ENCODE assay signal across 13 cellular contexts in the genomic region with DNA sequence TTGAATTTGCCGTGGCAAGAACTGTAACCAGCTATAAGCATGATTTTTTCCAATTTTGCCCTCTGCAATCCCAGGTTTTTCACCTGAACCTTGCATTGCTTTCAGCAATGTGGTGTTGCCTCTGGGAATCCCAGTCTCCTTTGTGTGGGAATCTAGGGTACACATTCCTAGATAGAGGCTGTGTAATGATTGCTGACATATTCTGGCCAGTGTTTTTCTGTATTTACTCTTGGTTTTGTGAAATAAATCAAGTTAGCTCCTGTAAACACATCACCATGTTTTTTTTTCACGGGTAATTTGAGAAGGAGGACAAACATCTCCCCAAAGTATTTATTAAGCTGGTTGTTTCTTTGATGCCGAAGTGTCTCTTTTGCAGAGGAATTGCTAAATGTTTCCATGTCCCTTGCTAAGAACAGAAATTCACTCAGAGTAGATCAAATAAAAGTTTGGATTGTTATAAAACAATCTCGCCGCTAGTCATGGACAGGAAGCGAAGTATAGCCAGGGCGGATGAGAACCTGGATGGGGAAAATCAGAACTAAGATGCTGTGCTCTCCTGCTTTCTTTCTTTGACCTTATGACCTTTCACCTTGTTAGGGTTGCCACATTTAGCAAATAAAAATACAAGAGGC. TPM values are rescaled to one million over a fixed set of nuclear protein-coding genes. Genes with fewer than 3 reads are reported as not detected.
DNase-seq lines count a peak whose midpoint lies in the region; ATAC-seq and TF ChIP-seq lines count a peak whose summit lies in the region.
"Had no signal": no experiment of that assay in that cellular context is flagged by ENCODE, and none has a peak within 500 bp of the region (broad histone marks: within the 10 kb centered on the region; RNA-seq: fewer than 3 reads in every experiment).

No MANE protein-coding gene starts in this region.

- no peak overlapping the region for H3K27ac Mint-ChIP-seq in CD4-positive, alpha-beta T cell

- no peak overlapping the region for H3K9ac ChIP-seq in neural cell (ENCODE audit: low read length)

- no peak overlapping the region for H3K27ac ChIP-seq in CD4-positive, alpha-beta T cell (ENCODE audit: low read depth, low read length)
- H3K27ac ChIP-seq in ectodermal cell (ENCODE audit: insufficient read depth, low read depth, low read length, poor library complexity, severe bottlenecking) = no peak overlapping the region
- no peak overlapping the region for H3K27ac ChIP-seq in neural cell (ENCODE audit: low read length)
- H3K27ac ChIP-seq in RWPE1 = no peak overlapping the region

- H3K36me3 Mint-ChIP-seq in CD4-positive, alpha-beta T cell (ENCODE audit: low read depth) = no peaks in the 10 kb centered on the region

- no peaks in the 10 kb centered on the region for H4K20me1 ChIP-seq in neural cell (ENCODE audit: insufficient read depth)

- CTCF ChIA-PET in CD4-positive, alpha-beta T cell (lab: Charles Lee) = no interaction called here
- CTCF ChIA-PET in RWPE1 (lab: Yijun Ruan, JAX) = no interaction called here

- no peak for DNase-seq in CD4-positive, alpha-beta T cell
- peak; percentile 74 for DNase-seq in HuH-7 (ENCODE audit: low spot score)
- DNase-seq in RWPE1 (ENCODE audit: low spot score) = no peak
- DNase-seq in stimulated activated CD4-positive, alpha-beta T cell treated with anti-CD3 and anti-CD28 coated beads, Interleukin-4, amount 100 ng/mL, for 24 hours = no peak
- DNase-seq in RPMI8226 = no peak
- DNase-seq: cerebellar nuclear complex; midbrain; NCI-H2107; stimulated activated CD4-positive, alpha-beta T cell treated with anti-CD3 and anti-CD28 coated beads, Interleukin-1b, Interleukin-23, amount 100 ng/mL, for 48 hours had no signal

- TF ChIP-seq CTCF in CD4-positive, alpha-beta T cell (IDR thresholded peaks at IDR 0.05) = no peak
- TF ChIP-seq CTCF in neural cell (IDR thresholded peaks at IDR 0.05; ENCODE audit: poor library complexity, severe bottlenecking) (no peak), RWPE1 (conservative IDR thresholded peaks at IDR 0.05; ENCODE audit: low read depth) (no peak)

- no peaks in the 10 kb centered on the region for H3K9me3 Mint-ChIP-seq in CD4-positive, alpha-beta T cell

- H3K4me3 Mint-ChIP-seq in CD4-positive, alpha-beta T cell = peak overlapping the region; percentile 85

- H3K4me2 ChIP-seq in neural cell (ENCODE audit: low read length) = peak overlapping the region; percentile 71

- H3K4me1 ChIP-seq in ectodermal cell (ENCODE audit: control insufficient read depth, insufficient read depth, low read length) = peaks cover 2% of the 10 kb centered on the region

- H2AFZ ChIP-seq in neural cell (ENCODE audit: low read depth, low read length) = no peak overlapping the region

- peaks cover 9% of the 10 kb centered on the region for H3K27me3 Mint-ChIP-seq in CD4-positive, alpha-beta T cell

- no peaks in the 10 kb centered on the region for H3K9me3 ChIP-seq in CD4-positive, alpha-beta T cell (ENCODE audit: control insufficient read depth, low read length)
- H3K9me3 ChIP-seq in ectodermal cell (ENCODE audit: control insufficient read depth, low read length) (no peaks in the 10 kb centered on the region), neural cell (ENCODE audit: low read length) (no peaks in the 10 kb centered on the region)

- no peaks in the 10 kb centered on the region for H3K79me2 ChIP-seq in neural cell (replicated peaks; ENCODE audit: insufficient read depth, low read length)

- H3K9me2 ChIP-seq in neural cell (ENCODE audit: insufficient read depth, low read length) = no peaks in the 10 kb centered on the region

- no peak for ATAC-seq in CD4-positive, alpha-beta T cell (ENCODE audit: poor library complexity)
- ATAC-seq in HG03025 (IDR thresholded peaks at IDR 0.05; ENCODE audit: low FRiP score, unreplicated experiment) = no peak

- H3K36me3 ChIP-seq in ectodermal cell (ENCODE audit: control insufficient read depth, insufficient read depth, low read length) (no peaks in the 10 kb centered on the region), neural cell (ENCODE audit: insufficient read depth, low read length) (no peaks in the 10 kb centered on the region)

- H3K4me3 ChIP-seq in ectodermal cell (ENCODE audit: insufficient read depth, low read depth, low read length) = peak overlapping the region; percentile 51
- peak overlapping the region; percentile 87 for H3K4me3 ChIP-seq in neural cell (ENCODE audit: low read length)

- POLR2A ChIA-PET in CD4-positive, alpha-beta T cell (lab: Charles Lee) = no interaction called here
- POLR2A ChIA-PET in RWPE1 (lab: Yijun Ruan, JAX; ENCODE audit: low non-redundant PET) = no interaction called here

- peaks cover 24% of the 10 kb centered on the region for H3K4me1 Mint-ChIP-seq in CD4-positive, alpha-beta T cell (ENCODE audit: low read depth)

- intact Hi-C loops in CD4-positive, alpha-beta T cell (cut with DNase I, micrococcal nuclease) = no loop called here

- TF ChIP-seq RAD21 in neural cell (conservative IDR thresholded peaks at IDR 0.05) = no peak

- 89 to 95% methylated on average over 7 of the region's 7 CpGs for WGBS in ectodermal cell, 2 experiments

- no peaks in the 10 kb centered on the region for H3K27me3 ChIP-seq in CD4-positive, alpha-beta T cell (ENCODE audit: control insufficient read depth, insufficient read depth, low read length)
- H3K27me3 ChIP-seq in ectodermal cell (ENCODE audit: control insufficient read depth, insufficient read depth, low read length, poor library complexity, severe bottlenecking) (peaks cover 6% of the 10 kb centered on the region), neural cell (ENCODE audit: insufficient read depth, low read depth, low read length) (no peaks in the 10 kb centered on the region)

- TF ChIP-seq EP300 in neural cell (conservative IDR thresholded peaks at IDR 0.05; ENCODE audit: poor library complexity, severe bottlenecking) = no peak

- H3F3A ChIP-seq in neural cell (ENCODE audit: insufficient read depth, low read length, poor library complexity, severe bottlenecking) = no peaks in the 10 kb centered on the region

TF ChIP-seq in neural cell, 6 proteins besides CTCF, POLR2A, EP300 and RAD21:
- TF ChIP-seq MXI1 (conservative IDR thresholded peaks at IDR 0.05; ENCODE audit: poor library complexity, severe bottlenecking) (no peak), TAF1 (IDR thresholded peaks at IDR 0.05; ENCODE audit: low read depth) (no peak), EZH2 (IDR thresholded peaks at IDR 0.05; ENCODE audit: borderline replicate concordance, insufficient read depth, low read length, poor library complexity, severe bottlenecking) (no peak), SMC3 (conservative IDR thresholded peaks at IDR 0.05; ENCODE audit: poor library complexity) (no peak), POLR2AphosphoS5 (IDR thresholded peaks at IDR 0.05) (no peak), REST (IDR thresholded peaks at IDR 0.05; ENCODE audit: borderline replicate concordance) (no peak)

RNA-seq across cellular contexts. Expression of gene CFAP91, which starts 1.2 kb away (rescaled TPM):
- not detected for total RNA-seq in CD4-positive, alpha-beta T cell
- 20.8 TPM for polyA plus RNA-seq in ectodermal cell (2013, experiment 1 of 4)
- polyA plus RNA-seq in ectodermal cell (2013, experiment 2 of 4) = 23.3 TPM
- polyA plus RNA-seq in ectodermal cell (2013, experiment 3 of 4) = 17.0 TPM
- 22.9 TPM for polyA plus RNA-seq in ectodermal cell (2013, experiment 4 of 4)
- polyA plus RNA-seq in neural cell = 12.5 and 14.2 TPM in 2 replicates
- 10.7 and 14.5 TPM in 2 replicates for polyA minus RNA-seq in neural cell
- total RNA-seq: SK-MEL-5 had no signal

RNA-seq across cellular contexts. Expression of gene COX17, which starts 26.8 kb away (rescaled TPM):
- total RNA-seq in CD4-positive, alpha-beta T cell = 10 to 100 TPM; 24.6 to 26.3 TPM
- 40.4 TPM for polyA plus RNA-seq in ectodermal cell (2013, experiment 1 of 4)
- 37.4 TPM for polyA plus RNA-seq in ectodermal cell (2013, experiment 2 of 4)
- polyA plus RNA-seq in ectodermal cell (2013, experiment 3 of 4) = 47.8 TPM
- 52.9 TPM for polyA plus RNA-seq in ectodermal cell (2013, experiment 4 of 4)
- polyA plus RNA-seq in neural cell = 49.4 and 74.7 TPM in 2 replicates
- 16.3 and 22.8 TPM in 2 replicates for polyA minus RNA-seq in neural cell

RNA-seq across cellular contexts. Expression of gene POPDC2, which starts 43.6 kb away (rescaled TPM):
- 1 to 10 TPM; 2.6 to 3.5 TPM for total RNA-seq in CD4-positive, alpha-beta T cell
- polyA plus RNA-seq in ectodermal cell (2013, experiment 1 of 4) = 1.7 TPM
- polyA plus RNA-seq in ectodermal cell (2013, experiment 2 of 4) = 1.2 TPM
- polyA plus RNA-seq in ectodermal cell (2013, experiment 3 of 4) = 0.64 TPM
- 1.3 TPM for polyA plus RNA-seq in ectodermal cell (2013, experiment 4 of 4)
- 3.4 and 10.3 TPM in 2 replicates for polyA plus RNA-seq in neural cell
- 5.0 and 5.6 TPM in 2 replicates for polyA minus RNA-seq in neural cell
